In the genomic region with DNA sequence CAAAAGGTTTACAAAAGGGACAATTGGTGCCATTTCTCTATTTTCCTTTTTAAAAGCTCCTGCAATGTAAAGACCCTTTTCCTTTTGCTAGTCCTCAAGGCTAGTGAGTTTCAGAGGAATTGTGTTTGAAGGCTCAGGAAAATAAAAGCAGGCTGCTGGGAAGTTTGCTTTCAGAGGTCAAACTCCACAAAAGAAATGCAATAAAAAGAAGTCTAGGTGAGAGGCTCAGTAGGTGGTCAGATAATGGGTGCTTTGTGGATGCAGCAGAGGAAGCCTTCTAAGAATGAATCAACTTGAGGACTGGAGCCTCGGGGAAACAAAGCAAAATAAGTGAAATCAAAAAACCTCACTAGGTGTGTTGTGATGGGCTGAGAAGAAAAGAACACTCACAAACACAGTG, we compare ENCODE assay signal across 20 cellular contexts. TPM values are rescaled to one million over a fixed set of nuclear protein-coding genes. Genes with fewer than 3 reads are reported as not detected.
DNase-seq lines count a peak whose midpoint lies in the region; ATAC-seq and TF ChIP-seq lines count a peak whose summit lies in the region.
"Had no signal": no experiment of that assay in that cellular context is flagged by ENCODE, and none has a peak within 500 bp of the region (broad histone marks: within the 10 kb centered on the region; RNA-seq: fewer than 3 reads in every experiment).

No MANE protein-coding gene starts in this region.

- CTCF ChIA-PET in Caco-2 (lab: Charles Lee), result interaction anchor here (1.5 kb wide), 1 partner anchor 59 kb away, joined by 7 read pairs; no protein-coding TSS in a partner anchor

- no peak for TF ChIP-seq EP300 in stomach (IDR thresholded peaks at IDR 0.05)

- H3K4me3 ChIP-seq in Caco-2 (ENCODE audit: low read depth, low read length), result no peak overlapping the region
- no peak overlapping the region for H3K4me3 ChIP-seq in mucosa of descending colon
- no peak overlapping the region for H3K4me3 ChIP-seq in stomach
- H3K4me3 ChIP-seq in adrenal gland, result no peak overlapping the region
- H3K4me3 ChIP-seq: GM12878, K562, Peyer's patch, SJSA1 had no signal

- no peaks in the 10 kb centered on the region for H3K9me3 ChIP-seq in Caco-2
- H3K9me3 ChIP-seq in mucosa of descending colon, result no peaks in the 10 kb centered on the region
- H3K9me3 ChIP-seq in stomach, result no peaks in the 10 kb centered on the region
- H3K9me3 ChIP-seq in adrenal gland (replicated peaks in 1 of 3), result peaks cover 0 to 5% (median 0%) of the 10 kb centered on the region in 3 donors
- H3K9me3 ChIP-seq: BE2C, Peyer's patch, SJSA1 had no signal

- H3K4me3 Mint-ChIP-seq in Caco-2 (ENCODE audit: unreplicated experiment), result peak overlapping the region; percentile 17
- H3K4me3 Mint-ChIP-seq: CD4-positive, CD25-positive, alpha-beta regulatory T cell had no signal

- ATAC-seq in mucosa of descending colon, result peak; percentile 65
- ATAC-seq: GM12878, K562 had no signal

- peaks cover 10% of the 10 kb centered on the region for H3K4me1 Mint-ChIP-seq in Caco-2 (ENCODE audit: low read depth, unreplicated experiment)
- H3K4me1 Mint-ChIP-seq: CD4-positive, CD25-positive, alpha-beta regulatory T cell had no signal

- no peaks in the 10 kb centered on the region for H3K27me3 Mint-ChIP-seq in Caco-2 (ENCODE audit: insufficient read depth, unreplicated experiment)

- no peaks in the 10 kb centered on the region for H3K36me3 Mint-ChIP-seq in Caco-2 (ENCODE audit: insufficient read depth, unreplicated experiment)
- H3K36me3 Mint-ChIP-seq: CD4-positive, CD25-positive, alpha-beta regulatory T cell had no signal

- H3K9me3 Mint-ChIP-seq in Caco-2 (ENCODE audit: unreplicated experiment), result no peaks in the 10 kb centered on the region
- H3K9me3 Mint-ChIP-seq: CD4-positive, CD25-positive, alpha-beta regulatory T cell had no signal

- POLR2A ChIA-PET in Caco-2 (lab: Charles Lee), result no interaction called here

- H3K27ac ChIP-seq in stomach (no peak overlapping the region), adrenal gland (no peak overlapping the region)
- H3K27ac ChIP-seq: HL-60, SJSA1 had no signal

- H3K36me3 ChIP-seq in Caco-2 (ENCODE audit: control insufficient read depth, insufficient read depth, low read length), result no peaks in the 10 kb centered on the region
- H3K36me3 ChIP-seq in mucosa of descending colon (ENCODE audit: low read depth), result no peaks in the 10 kb centered on the region
- no peaks in the 10 kb centered on the region for H3K36me3 ChIP-seq in stomach
- no peaks in the 10 kb centered on the region for H3K36me3 ChIP-seq in adrenal gland (replicated peaks in 1 of 2)
- H3K36me3 ChIP-seq: BE2C, Peyer's patch, SJSA1 had no signal

- TF ChIP-seq CTCF in Caco-2 (IDR thresholded peaks at IDR 0.05; ENCODE audit: insufficient read depth in 1 of 2, low read depth in 1 of 2, low read length in 1 of 2, severe bottlenecking in 1 of 2, unreplicated experiment in 1 of 2) (no peak), mucosa of descending colon (IDR thresholded peaks at IDR 0.05) (no peak), stomach (IDR thresholded peaks at IDR 0.05) (no peak), adrenal gland (IDR thresholded peaks at IDR 0.05) (no peak)

- DNase-seq in Caco-2 (peak in 1 of 2 experiments; percentile 5), HT-29 (ENCODE audit: low spot score) (peak; percentile 27), NCI-H69 (lab: John Stamatoyannopoulos, UW) (peak; percentile 95), mucosa of descending colon (peak in 1 of 3 donors; percentile 22), NCI-H1417 (lab: John Stamatoyannopoulos, UW) (no peak), stomach (no peak), adrenal gland (no peak)
- DNase-seq: BE2C; CD4-positive, CD25-positive, alpha-beta regulatory T cell; DMS153; NCI-H1105; NCI-H187; NCI-H226; Peyer's patch; SW 1271 had no signal

- H3K27me3 ChIP-seq in Caco-2 (replicated peaks; ENCODE audit: control insufficient read depth, insufficient read depth, low read length) (no peaks in the 10 kb centered on the region), stomach (no peaks in the 10 kb centered on the region), adrenal gland (peaks cover 4% of the 10 kb centered on the region)
- H3K27me3 ChIP-seq: BE2C, Peyer's patch, SJSA1 had no signal

- peak overlapping the region; percentile 8 for H3K27ac Mint-ChIP-seq in Caco-2 (ENCODE audit: unreplicated experiment)
- H3K27ac Mint-ChIP-seq: CD4-positive, CD25-positive, alpha-beta regulatory T cell had no signal

- WGBS in stomach, 5 donors, result 40 to 66% (median 48%) methylated on average over 1 of the region's 1 CpG
- WGBS in adrenal gland, 4 donors, result 40 to 67% (median 59%) methylated on average over 1 of the region's 1 CpG

- H3K4me1 ChIP-seq in Caco-2 (peaks cover 9% of the 10 kb centered on the region), mucosa of descending colon (ENCODE audit: low read depth) (peaks cover 18% of the 10 kb centered on the region), stomach (no peaks in the 10 kb centered on the region), adrenal gland (replicated peaks in 1 of 2) (no peaks in the 10 kb centered on the region)
- H3K4me1 ChIP-seq: BE2C, SJSA1 had no signal

- no peak for TF ChIP-seq POLR2A in stomach (IDR thresholded peaks at IDR 0.05)
- TF ChIP-seq POLR2A in adrenal gland (IDR thresholded peaks at IDR 0.05), result no peak

- no TSS peak for BruUV-seq in Caco-2 (replicated peaks; lab: Mats Ljungman, UMichigan)

- intact Hi-C loops in Caco-2 (cut with micrococcal nuclease; ENCODE audit: unreplicated experiment), result no loop called here
- intact Hi-C loops in mucosa of descending colon (cut with DNase I, micrococcal nuclease), result no loop called here
- intact Hi-C loops in stomach (cut with DNase I; ENCODE audit: low total_unique reads), result no loop called here
- intact Hi-C loops in adrenal gland (cut with DNase I), result no loop called here

RNA-seq across cellular contexts. Expression of a gene that starts 10.3 kb away (rescaled TPM):
- total RNA-seq in Caco-2 (2022) (not detected in 2 replicates), mucosa of descending colon (1 to 10 TPM in 1 of 3 donors, under 1 TPM in 2; 0.09 to 1.6 (median 0.60) TPM), stomach (not detected), adrenal gland (under 1 TPM in 1 of 8 donors, not detected in 7; 0.49 TPM)
- total RNA-seq in HT-29 (2014; rRNA removed; shearing (Covaris generic)), result 0.34 TPM in 1 of 2 replicates, not detected in the other
- polyA plus RNA-seq in stomach (not detected), adrenal gland (under 1 TPM in 1 of 3 donors, not detected in 2; 0.77 TPM)
- total RNA-seq: Daoy, GM12878, K562, SJSA1 had no signal
- polyA plus RNA-seq: CD4-positive, CD25-positive, alpha-beta regulatory T cell; GM12878; K562 had no signal

Comparison
In these comparisons a context has a peak if more than half of its experiments do, and no peak if none do; other contexts are left out.
1. DNase-seq: peak in HT-29 (single experiment) and NCI-H69 (single experiment); none in NCI-H1417 (0 of 3), stomach (single experiment) and adrenal gland (0 of 7).